In the genomic region with DNA sequence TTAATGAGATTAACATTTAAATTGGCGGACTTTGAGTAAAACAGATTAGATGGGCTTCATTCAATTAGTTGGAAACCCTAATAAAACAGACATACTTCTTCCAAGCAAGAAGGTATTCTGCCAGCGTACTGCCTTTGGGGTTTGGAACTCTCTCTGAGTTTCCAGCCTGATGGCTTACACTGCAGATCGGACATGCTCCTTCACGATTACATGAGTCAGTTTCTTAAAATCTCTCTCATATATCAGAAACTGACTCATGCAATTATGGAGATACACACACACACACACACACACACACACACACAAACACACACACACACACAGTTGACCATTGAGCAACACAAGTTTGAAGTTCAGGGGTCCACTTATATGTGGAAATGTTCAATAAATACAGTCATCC, we compare ENCODE assay signal across 34 cellular contexts.
"Had no signal": no experiment of that assay in that cellular context is flagged by ENCODE, and none has a peak within 500 bp of the region (broad histone marks: within the 10 kb centered on the region; RNA-seq: fewer than 3 reads in every experiment).

No MANE protein-coding gene starts in this region.

- H3K4me1 ChIP-seq: ascending aorta had no signal

- H3K36me3 ChIP-seq: ascending aorta had no signal

- H3K27me3 ChIP-seq: ascending aorta had no signal

- H3K36me3 Mint-ChIP-seq: activated CD4-positive, alpha-beta memory T cell treated with anti-CD3 and anti-CD28 coated beads for 36 hours; activated CD8-positive, alpha-beta memory T cell treated with anti-CD3 and anti-CD28 coated beads, Interleukin-2, amount 10 ng/mL, durations not matched to agents 7 days and 5 days; activated naive CD4-positive, alpha-beta T cell treated with anti-CD3 and anti-CD28 coated beads, Interleukin-2, amount 10 ng/mL, durations not matched to agents 7 days and 5 days; activated naive CD4-positive, alpha-beta T cell treated with anti-CD3 and anti-CD28 coated beads, Interleukin-2, amount 50 U/mL, for 24 hours; activated naive CD8-positive, alpha-beta T cell; activated naive CD8-positive, alpha-beta T cell treated with anti-CD3 and anti-CD28 coated beads, Interleukin-2, amount 10 ng/mL, durations not matched to agents 7 days and 5 days; brain had no signal

- DNase-seq: activated B cell treated with CpG ODN at 0.5 μM for 24 hours; activated CD4-positive, alpha-beta memory T cell treated with anti-CD3 and anti-CD28 coated beads for 36 hours; activated CD4-positive, alpha-beta T cell treated with anti-CD3 and anti-CD28 coated beads for 4 hours; activated CD4-positive, alpha-beta T cell treated with anti-CD3 and anti-CD28 coated beads, Interleukin-2, amount 10 ng/mL, durations not matched to agents 24 days and 14 days; activated CD4-positive, alpha-beta T cell treated with anti-CD3 and anti-CD28 coated beads, Interleukin-2, amount 50 U/mL, for 1 hour; activated CD4-positive, alpha-beta T cell treated with anti-CD3 and anti-CD28 coated beads, Interleukin-2, amount 50 U/mL, for 4 hours; activated CD4-positive, CD25-positive, alpha-beta regulatory T cell treated with anti-CD3 and anti-CD28 coated beads, Interleukin-2, amount 50 U/mL, for 72 hours; activated CD8-positive, alpha-beta memory T cell treated with anti-CD3 and anti-CD28 coated beads for 24 hours; activated CD8-positive, alpha-beta memory T cell treated with anti-CD3 and anti-CD28 coated beads, Interleukin-2, amount 10 ng/mL, durations not matched to agents 7 days and 5 days; activated CD8-positive, alpha-beta memory T cell treated with anti-CD3 and anti-CD28 coated beads, Interleukin-2, amount 50 U/mL, for 48 hours; activated CD8-positive, alpha-beta T cell treated with anti-CD3 and anti-CD28 coated beads for 36 hours; activated effector memory CD4-positive, alpha-beta T cell treated with Interleukin-2 at 50 U/mL for 16 hours; activated gamma-delta T cell; activated naive CD4-positive, alpha-beta T cell treated with anti-CD3 and anti-CD28 coated beads, Interleukin-2, amount 10 ng/mL, durations not matched to agents 7 days and 5 days; activated naive CD4-positive, alpha-beta T cell treated with Interleukin-2 at 50 U/mL for 16 hours; activated naive CD8-positive, alpha-beta T cell treated with anti-CD3 and anti-CD28 coated beads, Interleukin-2, amount 10 ng/mL, durations not matched to agents 7 days and 5 days; activated naive CD8-positive, alpha-beta T cell treated with anti-CD3 and anti-CD28 coated beads, Interleukin-2, amount 50 U/mL, for 24 hours; activated T-cell treated with anti-CD3 and anti-CD28 coated beads, Interleukin-2, amount 50 U/mL, for 24 hours; activated T-cell treated with anti-CD3 and anti-CD28 coated beads, Interleukin-2, amount 50 U/mL, for 48 hours; amygdala; anterior cingulate cortex; central memory CD4-positive, alpha-beta T cell; T-helper 1 cell; T-helper 2 cell; T-helper 9 cell had no signal

- H3K27ac Mint-ChIP-seq: activated B cell treated with CpG ODN at 0.5 μM for 24 hours; activated CD4-positive, alpha-beta memory T cell treated with anti-CD3 and anti-CD28 coated beads for 36 hours; activated CD4-positive, alpha-beta T cell treated with anti-CD3 and anti-CD28 coated beads, Interleukin-2, amount 10 ng/mL, durations not matched to agents 24 days and 14 days; activated CD8-positive, alpha-beta memory T cell treated with anti-CD3 and anti-CD28 coated beads, Interleukin-2, amount 10 ng/mL, durations not matched to agents 7 days and 5 days; activated CD8-positive, alpha-beta T cell treated with anti-CD3 and anti-CD28 coated beads for 36 hours; activated naive CD4-positive, alpha-beta T cell treated with anti-CD3 and anti-CD28 coated beads, Interleukin-2, amount 10 ng/mL, durations not matched to agents 7 days and 5 days; activated naive CD4-positive, alpha-beta T cell treated with anti-CD3 and anti-CD28 coated beads, Interleukin-2, amount 50 U/mL, for 24 hours; activated naive CD8-positive, alpha-beta T cell; activated naive CD8-positive, alpha-beta T cell treated with anti-CD3 and anti-CD28 coated beads, Interleukin-2, amount 10 ng/mL, durations not matched to agents 7 days and 5 days; activated naive CD8-positive, alpha-beta T cell treated with anti-CD3 and anti-CD28 coated beads, Interleukin-2, amount 50 U/mL, for 24 hours; activated T-cell treated with anti-CD3 and anti-CD28 coated beads, Interleukin-2, amount 50 U/mL, for 24 hours; activated T-helper 2 cell treated with anti-CD3 and anti-CD28 coated beads, Interferon-gamma antibody, Interleukin-2, Interleukin-4, amounts not matched to agents 10 μg/mL and 5 μg/mL and 100 μg/mL, durations not matched to agents 14 hours and 24 hours and 36 hours; brain; T-helper 1 cell treated with Interleukin-12 subunit alpha and Interleukin-12 subunit beta and Interleukin-4 antibody, amounts not matched to agents 30 μg/mL and 1 μg/mL, for 36 hours; T-helper 2 cell treated with Interferon-gamma antibody and Interleukin-4, amounts not matched to agents 5 μg/mL and 100 μg/mL, for 36 hours had no signal

- H3K4me3 ChIP-seq: ascending aorta had no signal

- H3K4me1 Mint-ChIP-seq: activated B cell treated with CpG ODN at 0.5 μM for 24 hours; activated CD4-positive, alpha-beta T cell treated with anti-CD3 and anti-CD28 coated beads, Interleukin-2, amount 10 ng/mL, durations not matched to agents 24 days and 14 days; activated CD8-positive, alpha-beta memory T cell treated with anti-CD3 and anti-CD28 coated beads, Interleukin-2, amount 10 ng/mL, durations not matched to agents 7 days and 5 days; activated naive CD4-positive, alpha-beta T cell treated with anti-CD3 and anti-CD28 coated beads, Interleukin-2, amount 10 ng/mL, durations not matched to agents 7 days and 5 days; activated naive CD4-positive, alpha-beta T cell treated with anti-CD3 and anti-CD28 coated beads, Interleukin-2, amount 50 U/mL, for 24 hours; activated naive CD8-positive, alpha-beta T cell treated with anti-CD3 and anti-CD28 coated beads, Interleukin-2, amount 10 ng/mL, durations not matched to agents 7 days and 5 days; activated naive CD8-positive, alpha-beta T cell treated with anti-CD3 and anti-CD28 coated beads, Interleukin-2, amount 50 U/mL, for 24 hours; brain had no signal

- H3K9me3 Mint-ChIP-seq: activated CD4-positive, alpha-beta T cell treated with anti-CD3 and anti-CD28 coated beads, Interleukin-2, amount 10 ng/mL, durations not matched to agents 24 days and 14 days; brain had no signal

- ATAC-seq: activated CD8-positive, alpha-beta memory T cell treated with anti-CD3 and anti-CD28 coated beads, Interleukin-2, amount 10 ng/mL, durations not matched to agents 7 days and 5 days; activated CD8-positive, alpha-beta T cell treated with anti-CD3 and anti-CD28 coated beads for 36 hours; activated naive CD8-positive, alpha-beta T cell treated with anti-CD3 and anti-CD28 coated beads, Interleukin-2, amount 50 U/mL, for 24 hours had no signal

- FAIRE-seq: TTC549 had no signal

- H3K27me3 Mint-ChIP-seq: activated B cell treated with CpG ODN at 0.5 μM for 24 hours; activated CD4-positive, alpha-beta memory T cell treated with anti-CD3 and anti-CD28 coated beads for 36 hours; activated CD4-positive, alpha-beta T cell treated with anti-CD3 and anti-CD28 coated beads, Interleukin-2, amount 10 ng/mL, durations not matched to agents 24 days and 14 days; activated CD8-positive, alpha-beta memory T cell treated with anti-CD3 and anti-CD28 coated beads, Interleukin-2, amount 10 ng/mL, durations not matched to agents 7 days and 5 days; activated CD8-positive, alpha-beta T cell treated with anti-CD3 and anti-CD28 coated beads for 36 hours; activated naive CD4-positive, alpha-beta T cell treated with anti-CD3 and anti-CD28 coated beads, Interleukin-2, amount 10 ng/mL, durations not matched to agents 7 days and 5 days; activated naive CD4-positive, alpha-beta T cell treated with anti-CD3 and anti-CD28 coated beads, Interleukin-2, amount 50 U/mL, for 24 hours; activated naive CD8-positive, alpha-beta T cell; activated naive CD8-positive, alpha-beta T cell treated with anti-CD3 and anti-CD28 coated beads, Interleukin-2, amount 10 ng/mL, durations not matched to agents 7 days and 5 days; activated naive CD8-positive, alpha-beta T cell treated with anti-CD3 and anti-CD28 coated beads, Interleukin-2, amount 50 U/mL, for 24 hours; activated T-cell treated with anti-CD3 and anti-CD28 coated beads, Interleukin-2, amount 50 U/mL, for 24 hours; brain had no signal

- H3K27ac ChIP-seq: ascending aorta, VCaP had no signal

- H3K4me3 Mint-ChIP-seq: activated B cell treated with CpG ODN at 0.5 μM for 24 hours; activated CD4-positive, alpha-beta memory T cell treated with anti-CD3 and anti-CD28 coated beads for 36 hours; activated CD4-positive, alpha-beta T cell treated with anti-CD3 and anti-CD28 coated beads, Interleukin-2, amount 10 ng/mL, durations not matched to agents 24 days and 14 days; activated CD8-positive, alpha-beta memory T cell treated with anti-CD3 and anti-CD28 coated beads, Interleukin-2, amount 10 ng/mL, durations not matched to agents 7 days and 5 days; activated CD8-positive, alpha-beta T cell treated with anti-CD3 and anti-CD28 coated beads for 36 hours; activated naive CD4-positive, alpha-beta T cell treated with anti-CD3 and anti-CD28 coated beads, Interleukin-2, amount 10 ng/mL, durations not matched to agents 7 days and 5 days; activated naive CD4-positive, alpha-beta T cell treated with anti-CD3 and anti-CD28 coated beads, Interleukin-2, amount 50 U/mL, for 24 hours; activated naive CD8-positive, alpha-beta T cell; activated naive CD8-positive, alpha-beta T cell treated with anti-CD3 and anti-CD28 coated beads, Interleukin-2, amount 10 ng/mL, durations not matched to agents 7 days and 5 days; activated naive CD8-positive, alpha-beta T cell treated with anti-CD3 and anti-CD28 coated beads, Interleukin-2, amount 50 U/mL, for 24 hours; activated T-cell treated with anti-CD3 and anti-CD28 coated beads, Interleukin-2, amount 50 U/mL, for 24 hours; brain; T-helper 1 cell treated with Interleukin-12 subunit alpha and Interleukin-12 subunit beta and Interleukin-4 antibody, amounts not matched to agents 30 μg/mL and 1 μg/mL, for 36 hours; T-helper 2 cell treated with Interferon-gamma antibody and Interleukin-4, amounts not matched to agents 5 μg/mL and 100 μg/mL, for 36 hours had no signal
